In the genomic region with DNA sequence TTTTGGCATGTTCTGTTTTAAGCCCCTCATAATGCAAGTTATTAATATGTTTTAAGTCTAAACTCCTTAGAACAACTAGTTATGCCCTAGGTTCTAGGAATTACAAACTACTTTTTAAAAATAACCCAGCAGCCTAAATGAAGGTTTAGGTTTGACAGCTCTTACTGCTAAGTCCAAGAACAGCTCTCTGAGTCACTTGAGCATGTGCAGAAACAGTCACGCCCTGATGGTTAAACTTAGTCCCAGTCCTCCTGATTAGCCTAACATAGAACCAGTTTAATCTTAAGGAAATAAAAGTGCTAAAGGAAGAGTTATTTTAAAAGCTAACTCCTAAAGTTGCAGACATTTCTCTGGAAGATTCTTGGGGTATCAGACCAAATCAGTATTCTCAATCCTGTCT, we compare ENCODE assay signal across 23 cellular contexts.
A peak's percentile ranks its signal among the peaks of the same experiment; 100 is the strongest.
DNase-seq lines count a peak whose midpoint lies in the region; ATAC-seq and TF ChIP-seq lines count a peak whose summit lies in the region.
"Had no signal": no experiment of that assay in that cellular context is flagged by ENCODE, and none has a peak within 500 bp of the region (broad histone marks: within the 10 kb centered on the region; RNA-seq: fewer than 3 reads in every experiment).

No MANE protein-coding gene starts in this region.

- H3K27ac ChIP-seq in right cardiac atrium (ENCODE audit: low read length) (no peak overlapping the region), muscle layer of duodenum (ENCODE audit: low read length) (peak overlapping the region; percentile 18)
- no peak overlapping the region for H3K27ac ChIP-seq in CD8-positive, alpha-beta T cell (ENCODE audit: low read depth, low read length)
- H3K27ac ChIP-seq: BLaER1, HL-60, SK-N-MC had no signal

- H3K27me3 ChIP-seq in right cardiac atrium (ENCODE audit: control insufficient read depth, insufficient read depth) (no peaks in the 10 kb centered on the region), muscle layer of duodenum (ENCODE audit: low read depth, low read length) (no peaks in the 10 kb centered on the region)
- H3K27me3 ChIP-seq in CD8-positive, alpha-beta T cell (ENCODE audit: insufficient read depth, low read length), result no peaks in the 10 kb centered on the region
- H3K27me3 ChIP-seq: BLaER1 had no signal

- WGBS in right cardiac atrium, result 84% methylated on average over 1 of the region's 1 CpG

- H3K4me1 Mint-ChIP-seq in CD8-positive, alpha-beta T cell (ENCODE audit: low read depth), result no peaks in the 10 kb centered on the region
- H3K4me1 Mint-ChIP-seq: CD8-positive, alpha-beta memory T cell; IgD-negative memory B cell had no signal

- peaks cover 41% of the 10 kb centered on the region for H3K36me3 Mint-ChIP-seq in CD8-positive, alpha-beta T cell

- peaks cover 7% of the 10 kb centered on the region for H3K9me3 Mint-ChIP-seq in CD8-positive, alpha-beta T cell

- H3K9me3 ChIP-seq in right cardiac atrium (ENCODE audit: control insufficient read depth, low read length) (no peaks in the 10 kb centered on the region), muscle layer of duodenum (ENCODE audit: control insufficient read depth in 1 of 2, low read length in 2 of 2) (peaks cover 4 to 6% of the 10 kb centered on the region in 2 donors)
- H3K9me3 ChIP-seq in CD8-positive, alpha-beta T cell (ENCODE audit: low read length), result no peaks in the 10 kb centered on the region

- H3K27ac Mint-ChIP-seq in CD8-positive, alpha-beta T cell, result no peak overlapping the region
- H3K27ac Mint-ChIP-seq: IgD-negative memory B cell had no signal

- TF ChIP-seq CTCF in fibroblast of mammary gland (conservative IDR thresholded peaks at IDR 0.05; ENCODE audit: control insufficient read depth, insufficient read depth, low read depth, low read length), result no peak
- TF ChIP-seq CTCF in CD8-positive, alpha-beta T cell (IDR thresholded peaks at IDR 0.05), result no peak

- CTCF ChIA-PET in CD8-positive, alpha-beta T cell (lab: Charles Lee), result no interaction called here

- no peaks in the 10 kb centered on the region for H3K4me1 ChIP-seq in right cardiac atrium (ENCODE audit: control insufficient read depth, insufficient read depth, low read length)
- H3K4me1 ChIP-seq in muscle layer of duodenum (ENCODE audit: control insufficient read depth in 1 of 2, insufficient read depth in 2 of 2, low read length in 2 of 2), result no peaks in the 10 kb centered on the region
- H3K4me1 ChIP-seq in CD8-positive, alpha-beta T cell (ENCODE audit: insufficient read depth, low read length), result no peaks in the 10 kb centered on the region
- H3K4me1 ChIP-seq: BLaER1 had no signal

- ATAC-seq in left ventricle myocardium superior (peak; percentile 78), right cardiac atrium (no peak), HG02981 (IDR thresholded peaks at IDR 0.05; ENCODE audit: unreplicated experiment) (no peak)
- no peak for ATAC-seq in CD8-positive, alpha-beta T cell
- ATAC-seq: HCT116, Panc1 had no signal

- no peaks in the 10 kb centered on the region for H3K27me3 Mint-ChIP-seq in CD8-positive, alpha-beta T cell (ENCODE audit: low read depth)
- H3K27me3 Mint-ChIP-seq: CD8-positive, alpha-beta memory T cell; IgD-negative memory B cell had no signal

- POLR2A ChIA-PET in CD8-positive, alpha-beta T cell (lab: Charles Lee), result no interaction called here

- intact Hi-C loops in left ventricle myocardium superior (cut with micrococcal nuclease) (no loop called here), right cardiac atrium (cut with DNase I) (no loop called here)
- intact Hi-C loops in CD8-positive, alpha-beta T cell (cut with DNase I, micrococcal nuclease), result no loop called here

- H3K4me3 Mint-ChIP-seq in CD8-positive, alpha-beta T cell, result no peak overlapping the region
- H3K4me3 Mint-ChIP-seq: CD8-positive, alpha-beta memory T cell; IgD-negative memory B cell had no signal

- DNase-seq in left ventricle myocardium superior, result no peak
- no peak for DNase-seq in right cardiac atrium
- peak; percentile 46 for DNase-seq in fibroblast of mammary gland (ENCODE audit: low read depth)
- no peak for DNase-seq in NCI-H446 treated with DMSO at 0.1 percent for 48 hours (lab: John Stamatoyannopoulos, UW)
- DNase-seq in iPS-NIHi7 (ENCODE audit: extremely low spot score), result no peak
- DNase-seq in CD8-positive, alpha-beta T cell, result no peak
- DNase-seq: 8988T; CD8-positive, alpha-beta memory T cell; DMS79 treated with DMSO at 0.1 percent for 48 hours; Kasumi-1; MM.1S; NCI-H1092 treated with DMSO at 0.1 percent for 48 hours; NCI-H1694; NCI-H524 treated with DMSO at 0.1 percent for 48 hours; Right ventricle myocardium superior had no signal

- H3K36me3 ChIP-seq in muscle layer of duodenum (ENCODE audit: control insufficient read depth in 1 of 2, insufficient read depth in 2 of 2, low read length in 2 of 2), result peaks cover 0 to 5% of the 10 kb centered on the region in 2 donors
- H3K36me3 ChIP-seq in CD8-positive, alpha-beta T cell (ENCODE audit: insufficient read depth, low read length), result no peaks in the 10 kb centered on the region

- H3K4me3 ChIP-seq in right cardiac atrium (ENCODE audit: low read length) (no peak overlapping the region), fibroblast of mammary gland (ENCODE audit: control insufficient read depth, low read depth, low read length) (no peak overlapping the region), muscle layer of duodenum (ENCODE audit: low read depth in 1 of 2, low read length in 2 of 2) (no peak overlapping the region)
- no peak overlapping the region for H3K4me3 ChIP-seq in CD8-positive, alpha-beta T cell (ENCODE audit: low read depth, low read length)
- H3K4me3 ChIP-seq: BLaER1, SK-N-MC had no signal
